Comparison of ENCODE assay signal across 1 cellular context in genomic region chr6:71107935-71108420, GRCh38.
TF ChIP-seq lines count a peak whose summit lies in the region.

No MANE protein-coding gene starts in this region.

TF ChIP-seq in SK-N-SH, 30 proteins besides CTCF, POLR2A, EP300 and RAD21 (continued from another document):
- TF ChIP-seq RCOR1 (IDR thresholded peaks at IDR 0.05; ENCODE audit: low read length) (no peak), NFIC (IDR thresholded peaks at IDR 0.05; ENCODE audit: borderline replicate concordance) (peak; percentile 69; the same call in 1 of the 2 replicates), USF1 (IDR thresholded peaks at IDR 0.05; ENCODE audit: borderline replicate concordance, low read depth) (no peak), CHD2 (IDR thresholded peaks at IDR 0.05; ENCODE audit: low read length, partially characterized antibody) (no peak), YY1 (IDR thresholded peaks at IDR 0.05; ENCODE audit: low read depth) (no peak), TCF12 (IDR thresholded peaks at IDR 0.05) (peak; percentile 38; the same call in 1 of the 2 replicates), SMC3 (IDR thresholded peaks at IDR 0.05; ENCODE audit: low read depth, low read length) (no peak)
- TF ChIP-seq, protein P1, sequence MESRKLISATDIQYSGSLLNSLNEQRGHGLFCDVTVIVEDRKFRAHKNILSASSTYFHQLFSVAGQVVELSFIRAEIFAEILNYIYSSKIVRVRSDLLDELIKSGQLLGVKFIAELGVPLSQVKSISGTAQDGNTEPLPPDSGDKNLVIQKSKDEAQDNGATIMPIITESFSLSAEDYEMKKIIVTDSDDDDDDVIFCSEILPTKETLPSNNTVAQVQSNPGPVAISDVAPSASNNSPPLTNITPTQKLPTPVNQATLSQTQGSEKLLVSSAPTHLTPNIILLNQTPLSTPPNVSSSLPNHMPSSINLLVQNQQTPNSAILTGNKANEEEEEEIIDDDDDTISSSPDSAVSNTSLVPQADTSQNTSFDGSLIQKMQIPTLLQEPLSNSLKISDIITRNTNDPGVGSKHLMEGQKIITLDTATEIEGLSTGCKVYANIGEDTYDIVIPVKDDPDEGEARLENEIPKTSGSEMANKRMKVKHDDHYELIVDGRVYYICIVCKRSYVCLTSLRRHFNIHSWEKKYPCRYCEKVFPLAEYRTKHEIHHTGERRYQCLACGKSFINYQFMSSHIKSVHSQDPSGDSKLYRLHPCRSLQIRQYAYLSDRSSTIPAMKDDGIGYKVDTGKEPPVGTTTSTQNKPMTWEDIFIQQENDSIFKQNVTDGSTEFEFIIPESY (IDR thresholded peaks at IDR 0.05; ENCODE audit: borderline replicate concordance, low read depth) = no peak
